Comparison of ENCODE assay signal across 9 cellular contexts in genomic region chr1:149886396-149887195, GRCh38. TPM values are rescaled to one million over a fixed set of nuclear protein-coding genes. Genes with fewer than 3 reads are reported as not detected.
DNase-seq lines count a peak whose midpoint lies in the region; ATAC-seq and TF ChIP-seq lines count a peak whose summit lies in the region.
"Had no signal": no experiment of that assay in that cellular context is flagged by ENCODE, and none has a peak within 500 bp of the region (broad histone marks: within the 10 kb centered on the region; RNA-seq: fewer than 3 reads in every experiment).

No MANE protein-coding gene starts in this region.

- peak overlapping the region; percentile 88 to 97 (median 95) for H3K27ac ChIP-seq in BLaER1 treated with 17β-estradiol and CSF1 and Interleukin-3, amounts not matched to agents 10 nM and 100 nM
- H3K27ac ChIP-seq in left lung = peak overlapping the region; percentile 97 to 100

- DNase-seq in NCI-H526 (lab: John Stamatoyannopoulos, UW) (peak; percentile 100), dermis blood vessel endothelial cell (peak; percentile 99), left lung (peak; percentile 84 to 91)
- peak; percentile 97 for DNase-seq in activated CD4-positive, alpha-beta T cell treated with anti-CD3 and anti-CD28 coated beads, Interleukin-2, amount 10 ng/mL, durations not matched to agents 24 days and 14 days
- DNase-seq in stimulated activated CD4-positive, alpha-beta T cell treated with anti-CD3 and anti-CD28 coated beads, Interleukin-2, amount 100 ng/mL, for 4 hours (ENCODE audit: low read depth) = peak; percentile 80

- peak overlapping the region; percentile 60 to 80 (median 76) for H3K4me3 ChIP-seq in BLaER1 treated with 17β-estradiol and CSF1 and Interleukin-3, amounts not matched to agents 10 nM and 100 nM
- H3K4me3 ChIP-seq in left lung = peak overlapping the region; percentile 57 to 61

- no peak for TF ChIP-seq CTCF in left lung (IDR thresholded peaks at IDR 0.05)

- peaks cover 19% of the 10 kb centered on the region for H3K4me1 Mint-ChIP-seq in activated CD4-positive, alpha-beta T cell treated with anti-CD3 and anti-CD28 coated beads, Interleukin-2, amount 10 ng/mL, durations not matched to agents 24 days and 14 days

- H3K9me3 Mint-ChIP-seq in activated CD4-positive, alpha-beta T cell treated with anti-CD3 and anti-CD28 coated beads, Interleukin-2, amount 10 ng/mL, durations not matched to agents 24 days and 14 days = no peaks in the 10 kb centered on the region
- H3K9me3 Mint-ChIP-seq: dendritic cell treated with granulocyte-macrophage colony-stimulating factor and Interleukin-4, amounts not matched to agents 40 ng/mL and 50 ng/mL, for 4 days had no signal

- H3K4me2 ChIP-seq in BLaER1 treated with 17β-estradiol and CSF1 and Interleukin-3, amounts not matched to agents 10 nM and 100 nM = peak overlapping the region; percentile 84 to 96 (median 91)

- peak overlapping the region; percentile 87 to 97 (median 94) for H3K9ac ChIP-seq in BLaER1 treated with 17β-estradiol and CSF1 and Interleukin-3, amounts not matched to agents 10 nM and 100 nM

- intact Hi-C loops in activated CD4-positive, alpha-beta T cell treated with anti-CD3 and anti-CD28 coated beads, Interleukin-2, amount 10 ng/mL, durations not matched to agents 24 days and 14 days (cut with micrococcal nuclease) = no loop called here
- intact Hi-C loops in left lung (cut with DNase I) = no loop called here

- H3K36me3 ChIP-seq in BLaER1 treated with 17β-estradiol and CSF1 and Interleukin-3, amounts not matched to agents 10 nM and 100 nM = no peaks in the 10 kb centered on the region
- H3K36me3 ChIP-seq in left lung = no peaks in the 10 kb centered on the region

- H3K9me3 ChIP-seq in BLaER1 treated with 17β-estradiol and CSF1 and Interleukin-3, amounts not matched to agents 10 nM and 100 nM (replicated peaks in 1 of 11) = no peaks in the 10 kb centered on the region
- no peaks in the 10 kb centered on the region for H3K9me3 ChIP-seq in left lung

- peaks cover 2% of the 10 kb centered on the region for H3K27me3 Mint-ChIP-seq in activated CD4-positive, alpha-beta T cell treated with anti-CD3 and anti-CD28 coated beads, Interleukin-2, amount 10 ng/mL, durations not matched to agents 24 days and 14 days
- H3K27me3 Mint-ChIP-seq: dendritic cell treated with granulocyte-macrophage colony-stimulating factor and Interleukin-4, amounts not matched to agents 40 ng/mL and 50 ng/mL, for 4 days had no signal

- ATAC-seq in GM19351 (IDR thresholded peaks at IDR 0.05; ENCODE audit: unreplicated experiment) (peak; percentile 56), HG03469 (IDR thresholded peaks at IDR 0.05; ENCODE audit: unreplicated experiment) (peak; percentile 33), left lung (peak; percentile 75)

- H4K20me1 ChIP-seq in BLaER1 treated with 17β-estradiol and CSF1 and Interleukin-3, amounts not matched to agents 10 nM and 100 nM = peaks cover 11 to 40% (median 27%) of the 10 kb centered on the region in 11 experiments; a peak in 15 of 22 replicates

- no peaks in the 10 kb centered on the region for H3K27me3 ChIP-seq in BLaER1 treated with 17β-estradiol and CSF1 and Interleukin-3, amounts not matched to agents 10 nM and 100 nM
- H3K27me3 ChIP-seq in left lung = no peaks in the 10 kb centered on the region

- no peak overlapping the region for H3K27ac Mint-ChIP-seq in activated CD4-positive, alpha-beta T cell treated with anti-CD3 and anti-CD28 coated beads, Interleukin-2, amount 10 ng/mL, durations not matched to agents 24 days and 14 days
- H3K27ac Mint-ChIP-seq: dendritic cell treated with granulocyte-macrophage colony-stimulating factor and Interleukin-4, amounts not matched to agents 40 ng/mL and 50 ng/mL, for 4 days had no signal

- H3K4me1 ChIP-seq in BLaER1 treated with 17β-estradiol and CSF1 and Interleukin-3, amounts not matched to agents 10 nM and 100 nM = peaks cover 32 to 43% (median 38%) of the 10 kb centered on the region in 10 experiments
- H3K4me1 ChIP-seq in left lung = peaks cover 4 to 28% of the 10 kb centered on the region in 2 donors

- peaks cover 2% of the 10 kb centered on the region for H3K36me3 Mint-ChIP-seq in activated CD4-positive, alpha-beta T cell treated with anti-CD3 and anti-CD28 coated beads, Interleukin-2, amount 10 ng/mL, durations not matched to agents 24 days and 14 days (ENCODE audit: low read depth)

- H3K4me3 Mint-ChIP-seq in activated CD4-positive, alpha-beta T cell treated with anti-CD3 and anti-CD28 coated beads, Interleukin-2, amount 10 ng/mL, durations not matched to agents 24 days and 14 days = no peak overlapping the region
- H3K4me3 Mint-ChIP-seq: dendritic cell treated with granulocyte-macrophage colony-stimulating factor and Interleukin-4, amounts not matched to agents 40 ng/mL and 50 ng/mL, for 4 days had no signal

RNA-seq across cellular contexts. Expression of gene BOLA1, which starts 12.8 kb away (rescaled TPM):
- 25.8 and 26.6 TPM in 2 replicates for total RNA-seq in activated CD4-positive, alpha-beta T cell treated with anti-CD3 and anti-CD28 coated beads, Interleukin-2, amount 10 ng/mL, durations not matched to agents 24 days and 14 days
- total RNA-seq in dermis blood vessel endothelial cell (10.1 and 12.8 TPM in 2 replicates), left lung (10 to 100 TPM; 11.4 to 13.1 TPM)

RNA-seq across cellular contexts. Expression of gene SV2A, which starts 31.0 kb away (rescaled TPM):
- 18.0 and 18.9 TPM in 2 replicates for total RNA-seq in activated CD4-positive, alpha-beta T cell treated with anti-CD3 and anti-CD28 coated beads, Interleukin-2, amount 10 ng/mL, durations not matched to agents 24 days and 14 days
- total RNA-seq in dermis blood vessel endothelial cell (3.9 and 6.7 TPM in 2 replicates), left lung (1 to 10 TPM; 3.3 to 3.4 TPM)

RNA-seq across cellular contexts. Expression of gene SF3B4, which starts 41.0 kb away (rescaled TPM):
- total RNA-seq in activated CD4-positive, alpha-beta T cell treated with anti-CD3 and anti-CD28 coated beads, Interleukin-2, amount 10 ng/mL, durations not matched to agents 24 days and 14 days = 124 and 131 TPM in 2 replicates
- total RNA-seq in dermis blood vessel endothelial cell = 7.8 and 16.3 TPM in 2 replicates
- total RNA-seq in left lung = 10 to 100 TPM; 39.4 to 54.0 TPM

RNA-seq across cellular contexts. Expression of gene MTMR11, which starts 50.1 kb away (rescaled TPM):
- 5.8 and 6.1 TPM in 2 replicates for total RNA-seq in activated CD4-positive, alpha-beta T cell treated with anti-CD3 and anti-CD28 coated beads, Interleukin-2, amount 10 ng/mL, durations not matched to agents 24 days and 14 days
- 0.47 and 1.5 TPM in 2 replicates for total RNA-seq in dermis blood vessel endothelial cell
- total RNA-seq in left lung = 10 to 100 TPM; 12.7 to 18.0 TPM

Comparison
In these comparisons a context has a peak if more than half of its experiments do, and no peak if none do; other contexts are left out.
1. Peak in every context shown above with its lines: DNase-seq, ATAC-seq, H3K4me3 ChIP-seq and H3K27ac ChIP-seq.